In genomic region chr4:76696109-76696508, GRCh38 we compare ENCODE assay signal across 11 cellular contexts.
DNase-seq lines count a peak whose midpoint lies in the region; ATAC-seq and TF ChIP-seq lines count a peak whose summit lies in the region.
"Had no signal": no experiment of that assay in that cellular context is flagged by ENCODE, and none has a peak within 500 bp of the region (broad histone marks: within the 10 kb centered on the region; RNA-seq: fewer than 3 reads in every experiment).

No MANE protein-coding gene starts in this region.

- H2AFZ ChIP-seq in KMS-11 (ENCODE audit: low read depth): no peak overlapping the region

- no peaks in the 10 kb centered on the region for H3K27me3 ChIP-seq in KMS-11 (ENCODE audit: insufficient read depth, low read depth)

- H3K4me3 ChIP-seq in KMS-11 (IDR thresholded peaks at IDR 0.05; ENCODE audit: insufficient read depth, low read depth, low read length) (no peak overlapping the region), astrocyte of the spinal cord (ENCODE audit: low read depth, low read length) (no peak overlapping the region)

- H3K79me2 ChIP-seq in KMS-11 (ENCODE audit: insufficient read depth, low read depth): peaks cover 43% of the 10 kb centered on the region

- peaks cover 76% of the 10 kb centered on the region for H3K4me1 ChIP-seq in KMS-11 (ENCODE audit: low read depth, poor library complexity, severe bottlenecking)

- ATAC-seq in HG03196 (IDR thresholded peaks at IDR 0.05; ENCODE audit: unreplicated experiment) (no peak), HG03097 (IDR thresholded peaks at IDR 0.05; ENCODE audit: low FRiP score, unreplicated experiment) (no peak)
- ATAC-seq: natural killer cell treated with Interleukin-12 subunit alpha and Interleukin-12 subunit beta and Interleukin-15 and Interleukin-18, amount 100 ng/mL, for 72 hours had no signal

- H3K27ac ChIP-seq in KMS-11: no peak overlapping the region

- no peaks in the 10 kb centered on the region for H3K36me3 ChIP-seq in KMS-11 (ENCODE audit: insufficient read depth)

- DNase-seq in DMS79 treated with DMSO at 0.1 percent for 48 hours (lab: John Stamatoyannopoulos, UW): peak; percentile 46
- DNase-seq in astrocyte of the spinal cord (ENCODE audit: low read depth, low spot score): peak; percentile 35
- DNase-seq in medulla oblongata (ENCODE audit: extremely low spot score): peak; percentile 25
- no peak for DNase-seq in globus pallidus (ENCODE audit: low spot score)
- DNase-seq in activated CD8-positive, alpha-beta memory T cell treated with anti-CD3 and anti-CD28 coated beads, Interleukin-2, amount 50 U/mL, for 4 hours: no peak
- DNase-seq: stimulated activated CD4-positive, alpha-beta T cell treated with anti-CD3 and anti-CD28 coated beads, Interleukin-15, amount 100 ng/mL, for 24 hours; stimulated activated naive CD4-positive, alpha-beta T cell treated with Interleukin-2 at 50 U/mL for 16 hours had no signal

- no peak overlapping the region for H3K9ac ChIP-seq in KMS-11

- no peaks in the 10 kb centered on the region for H4K20me1 ChIP-seq in KMS-11 (ENCODE audit: insufficient read depth)

- TF ChIP-seq CTCF in KMS-11 (conservative IDR thresholded peaks at IDR 0.05; ENCODE audit: low read depth, low read length) (no peak), astrocyte of the spinal cord (IDR thresholded peaks at IDR 0.05; ENCODE audit: low read depth, low read length) (no peak)

- H3K4me2 ChIP-seq in KMS-11: peak overlapping the region; percentile 44; the same call in 1 of the 2 replicates

- in situ Hi-C loops in astrocyte of the spinal cord (cut with HindIII; ENCODE audit: low sequenced_read_pairs): no loop called here

Comparison
In these comparisons a context has a peak if more than half of its experiments do, and no peak if none do; other contexts are left out.
1. DNase-seq: peak in DMS79 treated with DMSO at 0.1 percent for 48 hours (single experiment), astrocyte of the spinal cord (single experiment) and medulla oblongata (single experiment); none in globus pallidus (single experiment) and activated CD8-positive, alpha-beta memory T cell treated with anti-CD3 and anti-CD28 coated beads, Interleukin-2, amount 50 U/mL, for 4 hours (single experiment).